Comparison of ENCODE assay signal across 13 cellular contexts in genomic region chr10:81414038-81414437, GRCh38.
DNase-seq lines count a peak whose midpoint lies in the region; ATAC-seq and TF ChIP-seq lines count a peak whose summit lies in the region.
"Had no signal": no experiment of that assay in that cellular context is flagged by ENCODE, and none has a peak within 500 bp of the region (broad histone marks: within the 10 kb centered on the region; RNA-seq: fewer than 3 reads in every experiment).

No MANE protein-coding gene starts in this region.

- no peak overlapping the region for H3K27ac ChIP-seq in right lobe of liver
- H3K27ac ChIP-seq in CD4-positive, alpha-beta T cell (ENCODE audit: low read depth, low read length) = no peak overlapping the region
- H3K27ac ChIP-seq: BLaER1 had no signal

- intact Hi-C loops in right lobe of liver (cut with DNase I) = no loop called here
- intact Hi-C loops in CD4-positive, alpha-beta T cell (cut with DNase I, micrococcal nuclease) = no loop called here
- intact Hi-C loops in posterior vena cava (cut with DNase I) = no loop called here

- TF ChIP-seq CTCF in right lobe of liver (IDR thresholded peaks at IDR 0.05) = peak; percentile 25 to 41 (median 36)
- TF ChIP-seq CTCF in CD4-positive, alpha-beta T cell (IDR thresholded peaks at IDR 0.05) = no peak

- no peaks in the 10 kb centered on the region for H3K9me3 ChIP-seq in MG63
- peaks cover 0 to 5% (median 0%) of the 10 kb centered on the region in 4 donors for H3K9me3 ChIP-seq in right lobe of liver
- H3K9me3 ChIP-seq in CD4-positive, alpha-beta T cell (ENCODE audit: control insufficient read depth, low read length) = no peaks in the 10 kb centered on the region
- H3K9me3 ChIP-seq: BLaER1 had no signal

- H3K36me3 ChIP-seq in MG63 = no peaks in the 10 kb centered on the region
- H3K36me3 ChIP-seq in right lobe of liver = no peaks in the 10 kb centered on the region
- H3K36me3 ChIP-seq: BLaER1 had no signal

- H3K27me3 Mint-ChIP-seq in immature natural killer cell (ENCODE audit: low read depth in 3 of 3) = peaks cover 0 to 3% (median 2%) of the 10 kb centered on the region in 3 donors
- no peaks in the 10 kb centered on the region for H3K27me3 Mint-ChIP-seq in CD4-positive, alpha-beta T cell
- H3K27me3 Mint-ChIP-seq: natural killer cell treated with Interleukin-12 subunit alpha and Interleukin-12 subunit beta and Interleukin-15 and Interleukin-18, amount 100 ng/mL, for 72 hours had no signal

- ATAC-seq in right lobe of liver = peak; percentile 40 to 81 (median 58)
- ATAC-seq in CD4-positive, alpha-beta T cell (ENCODE audit: poor library complexity) = no peak
- ATAC-seq: K562; natural killer cell treated with Interleukin-12 subunit alpha and Interleukin-12 subunit beta and Interleukin-15 and Interleukin-18, amount 100 ng/mL, for 72 hours had no signal

- no peaks in the 10 kb centered on the region for H3K4me1 Mint-ChIP-seq in immature natural killer cell
- no peaks in the 10 kb centered on the region for H3K4me1 Mint-ChIP-seq in CD4-positive, alpha-beta T cell (ENCODE audit: low read depth)

- WGBS in right lobe of liver (ENCODE audit: insufficient coverage, low coverage, low lambda C conversion rate, missing lambda C conversion rate) = 6% methylated on average over 1 of the region's 1 CpG

- no peak overlapping the region for H3K27ac Mint-ChIP-seq in immature natural killer cell
- H3K27ac Mint-ChIP-seq in CD4-positive, alpha-beta T cell = no peak overlapping the region
- H3K27ac Mint-ChIP-seq: natural killer cell treated with Interleukin-12 subunit alpha and Interleukin-12 subunit beta and Interleukin-15 and Interleukin-18, amount 100 ng/mL, for 72 hours had no signal

- DNase-seq in D341Med (ENCODE audit: low spot score) = peak; percentile 41
- peak; percentile 5 for DNase-seq in MG63
- DNase-seq in dermis microvascular lymphatic vessel endothelial cell (ENCODE audit: low read depth in 2 of 2) = peak; percentile 1 to 3
- peak in 2 of 3 donors; percentile 29 to 47 for DNase-seq in right lobe of liver
- no peak for DNase-seq in NK-92 (lab: John Stamatoyannopoulos, UW; ENCODE audit: unreplicated experiment)
- no peak for DNase-seq in immature natural killer cell
- DNase-seq in CD4-positive, alpha-beta T cell = no peak
- DNase-seq in posterior vena cava (ENCODE audit: low spot score) = no peak
- DNase-seq: NCI-H2029 treated with DMSO at 0.1 percent for 48 hours, small intestine had no signal

- no peaks in the 10 kb centered on the region for H3K4me1 ChIP-seq in right lobe of liver
- H3K4me1 ChIP-seq: BLaER1 had no signal

- no peak for TF ChIP-seq POLR2A in right lobe of liver (IDR thresholded peaks at IDR 0.05)

- H3K36me3 Mint-ChIP-seq in immature natural killer cell = no peaks in the 10 kb centered on the region
- no peaks in the 10 kb centered on the region for H3K36me3 Mint-ChIP-seq in CD4-positive, alpha-beta T cell (ENCODE audit: low read depth)
- H3K36me3 Mint-ChIP-seq: natural killer cell treated with Interleukin-12 subunit alpha and Interleukin-12 subunit beta and Interleukin-15 and Interleukin-18, amount 100 ng/mL, for 72 hours had no signal

- H3K4me3 ChIP-seq in MG63 (no peak overlapping the region), right lobe of liver (no peak overlapping the region)
- H3K4me3 ChIP-seq: BLaER1, K562 had no signal

- H3K27me3 ChIP-seq in MG63 (no peaks in the 10 kb centered on the region), right lobe of liver (no peaks in the 10 kb centered on the region)
- H3K27me3 ChIP-seq in CD4-positive, alpha-beta T cell (ENCODE audit: control insufficient read depth, insufficient read depth, low read length) = no peaks in the 10 kb centered on the region
- H3K27me3 ChIP-seq: BLaER1 had no signal

- POLR2A ChIA-PET in CD4-positive, alpha-beta T cell (lab: Charles Lee) = no interaction called here

- peaks cover 0 to 26% (median 10%) of the 10 kb centered on the region in 6 donors for H3K9me3 Mint-ChIP-seq in immature natural killer cell
- H3K9me3 Mint-ChIP-seq in CD4-positive, alpha-beta T cell = no peaks in the 10 kb centered on the region

- CTCF ChIA-PET in CD4-positive, alpha-beta T cell (lab: Charles Lee) = no interaction called here

- H3K4me3 Mint-ChIP-seq in immature natural killer cell = no peak overlapping the region
- H3K4me3 Mint-ChIP-seq in CD4-positive, alpha-beta T cell = no peak overlapping the region
- H3K4me3 Mint-ChIP-seq: natural killer cell treated with Interleukin-12 subunit alpha and Interleukin-12 subunit beta and Interleukin-15 and Interleukin-18, amount 100 ng/mL, for 72 hours had no signal

Comparison
In these comparisons a context has a peak if more than half of its experiments do, and no peak if none do; other contexts are left out.
1. DNase-seq: peak in D341Med (single experiment), MG63 (single experiment), dermis microvascular lymphatic vessel endothelial cell (2 of 2) and right lobe of liver (2 of 3); none in NK-92 (single experiment), immature natural killer cell (0 of 3), CD4-positive, alpha-beta T cell (0 of 10) and posterior vena cava (single experiment).